ENCODE assay signal across 1 cellular context in the genomic region with DNA sequence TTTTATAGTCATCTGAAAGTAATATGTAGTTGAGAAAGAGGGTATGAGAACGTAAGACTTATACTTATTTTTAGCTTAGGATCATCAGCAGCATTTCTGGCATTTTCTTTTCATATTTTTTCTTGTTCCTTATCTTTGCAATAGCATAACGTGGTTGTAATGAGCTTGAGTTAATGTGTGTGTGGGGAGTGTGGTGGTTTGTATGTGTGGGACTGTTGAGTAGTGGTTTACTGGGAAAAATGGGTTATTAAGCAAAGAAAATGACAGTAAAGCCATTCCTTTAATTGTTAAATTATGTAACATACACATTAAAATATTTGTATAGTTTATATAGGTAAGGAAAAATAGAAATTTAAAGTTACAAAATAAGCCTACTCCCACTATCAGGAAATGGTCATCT.
A peak's percentile ranks its signal among the peaks of the same experiment; 100 is the strongest.
TF ChIP-seq lines count a peak whose summit lies in the region.

No MANE protein-coding gene starts in this region.

TF ChIP-seq in HepG2, 621 proteins besides CTCF, POLR2A, EP300 and RAD21:
- TF ChIP-seq ZSCAN21 (CRISPR knock-in tag; IDR thresholded peaks at IDR 0.05; ENCODE audit: borderline replicate concordance), result no peak
- 0 out of 2 replicates have a peak, but pooled peaks have one; percentile 23 for TF ChIP-seq RBFOX2 (IDR thresholded peaks at IDR 0.05; ENCODE audit: low read depth, low read length)
TF ChIP-seq in HepG2: peak in this region for 1.
